Comparison of ENCODE assay signal across 8 cellular contexts in the genomic region with DNA sequence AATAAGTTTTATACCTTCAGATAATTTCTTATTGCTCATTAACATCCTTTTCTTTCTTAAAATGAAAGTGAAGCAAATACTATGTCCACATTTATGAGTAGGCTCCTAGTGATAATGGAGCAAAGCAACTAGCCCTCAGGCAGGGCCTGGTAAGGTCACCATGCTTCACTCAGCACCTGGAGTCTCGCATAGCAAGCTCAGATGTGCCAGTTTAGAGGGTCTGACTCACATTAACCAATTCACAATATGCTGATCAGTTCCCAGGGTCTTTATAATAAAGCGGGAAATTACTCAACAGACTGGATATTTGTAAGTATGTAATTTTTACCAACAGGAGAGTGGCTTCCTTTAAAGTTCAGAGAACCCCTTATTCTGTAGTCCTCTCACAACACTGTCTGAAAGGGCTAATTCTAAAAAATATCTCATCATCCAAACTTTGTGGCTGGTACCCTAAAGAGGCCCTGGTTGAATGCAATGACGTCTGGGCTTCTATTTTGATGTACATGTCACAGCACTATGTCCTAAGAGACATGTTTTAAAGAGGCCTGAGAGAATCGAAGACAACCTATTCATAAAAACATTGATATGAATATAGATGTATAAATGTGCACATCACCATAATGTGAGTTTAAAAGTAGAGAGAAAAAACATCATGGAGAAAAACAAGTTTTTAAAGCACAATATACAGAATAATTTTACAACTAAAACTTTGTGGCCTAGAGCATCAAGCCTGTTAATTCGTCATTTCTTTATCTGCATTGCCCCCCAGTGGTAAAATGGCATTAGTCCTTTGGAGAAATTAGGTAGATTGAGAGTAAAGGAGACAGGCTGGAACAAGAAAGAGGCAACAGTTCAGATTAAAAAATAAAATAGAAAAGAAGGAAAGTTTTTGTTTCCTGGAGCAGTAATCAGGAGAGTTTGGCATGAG. TPM values are rescaled to one million over a fixed set of nuclear protein-coding genes. Genes with fewer than 3 reads are reported as not detected.
A peak's percentile ranks its signal among the peaks of the same experiment; 100 is the strongest.
DNase-seq lines count a peak whose midpoint lies in the region; ATAC-seq and TF ChIP-seq lines count a peak whose summit lies in the region.

No MANE protein-coding gene starts in this region.

- no peaks in the 10 kb centered on the region for H3K36me3 Mint-ChIP-seq in activated T-cell treated with anti-CD3 and anti-CD28 coated beads, Interleukin-2, amount 50 U/mL, for 24 hours (ENCODE audit: low read depth)
- H3K36me3 Mint-ChIP-seq in glutamatergic neuron (ENCODE audit: unreplicated experiment), result peaks cover 7% of the 10 kb centered on the region

- H3K27me3 ChIP-seq in suprapubic skin, result no peaks in the 10 kb centered on the region

- no peak overlapping the region for H3K4me3 ChIP-seq in suprapubic skin

- TF ChIP-seq POLR2A in suprapubic skin (IDR thresholded peaks at IDR 0.05), result no peak

- H3K27me3 Mint-ChIP-seq in activated T-cell treated with anti-CD3 and anti-CD28 coated beads, Interleukin-2, amount 50 U/mL, for 24 hours, result no peaks in the 10 kb centered on the region
- H3K27me3 Mint-ChIP-seq in glutamatergic neuron (ENCODE audit: unreplicated experiment), result no peaks in the 10 kb centered on the region
- H3K27me3 Mint-ChIP-seq in stimulated activated naive CD8-positive, alpha-beta T cell treated with anti-CD3 and anti-CD28 coated beads, Interleukin-15, amount 100 ng/mL, for 72 hours, result peaks cover 18% of the 10 kb centered on the region

- peak overlapping the region; percentile 82 for H3K27ac Mint-ChIP-seq in activated T-cell treated with anti-CD3 and anti-CD28 coated beads, Interleukin-2, amount 50 U/mL, for 24 hours
- no peak overlapping the region for H3K27ac Mint-ChIP-seq in glutamatergic neuron (ENCODE audit: unreplicated experiment)
- H3K27ac Mint-ChIP-seq in stimulated activated naive CD8-positive, alpha-beta T cell treated with anti-CD3 and anti-CD28 coated beads, Interleukin-15, amount 100 ng/mL, for 72 hours, result peak overlapping the region in 1 of 2 donors; percentile 92

- H3K4me1 Mint-ChIP-seq in activated T-cell treated with anti-CD3 and anti-CD28 coated beads, Interleukin-2, amount 50 U/mL, for 24 hours (ENCODE audit: low read depth), result peaks cover 48% of the 10 kb centered on the region
- H3K4me1 Mint-ChIP-seq in glutamatergic neuron (ENCODE audit: low read depth, unreplicated experiment), result no peaks in the 10 kb centered on the region
- peaks cover 32% of the 10 kb centered on the region for H3K4me1 Mint-ChIP-seq in stimulated activated naive CD8-positive, alpha-beta T cell treated with anti-CD3 and anti-CD28 coated beads, Interleukin-15, amount 100 ng/mL, for 72 hours

- H3K9me3 ChIP-seq in suprapubic skin, result no peaks in the 10 kb centered on the region

- TF ChIP-seq EP300 in suprapubic skin (IDR thresholded peaks at IDR 0.05), result no peak

- no peaks in the 10 kb centered on the region for H3K9me3 Mint-ChIP-seq in activated T-cell treated with anti-CD3 and anti-CD28 coated beads, Interleukin-2, amount 50 U/mL, for 24 hours
- H3K9me3 Mint-ChIP-seq in glutamatergic neuron (ENCODE audit: unreplicated experiment), result no peaks in the 10 kb centered on the region
- peaks cover 0 to 6% of the 10 kb centered on the region in 2 donors for H3K9me3 Mint-ChIP-seq in stimulated activated naive CD8-positive, alpha-beta T cell treated with anti-CD3 and anti-CD28 coated beads, Interleukin-15, amount 100 ng/mL, for 72 hours

- ATAC-seq in GM21723 (IDR thresholded peaks at IDR 0.05; ENCODE audit: unreplicated experiment), result peak; percentile 67
- ATAC-seq in stimulated activated naive CD8-positive, alpha-beta T cell treated with anti-CD3 and anti-CD28 coated beads, Interleukin-15, amount 100 ng/mL, for 72 hours, result peak; percentile 44

- WGBS in suprapubic skin, result 62% methylated on average over 5 of the region's 5 CpGs

- no peaks in the 10 kb centered on the region for H3K4me1 ChIP-seq in suprapubic skin

- DNase-seq in NCI-H510A treated with DMSO at 0.1 percent for 48 hours (lab: John Stamatoyannopoulos, UW) (peak; percentile 1), NCI-H510A (lab: John Stamatoyannopoulos, UW) (no peak), NCI-H1417 (lab: John Stamatoyannopoulos, UW) (peak in 2 of 3 experiments; percentile 30 to 77), glutamatergic neuron (no peak), suprapubic skin (ENCODE audit: low spot score in 2 of 2) (no peak)
- no peak for DNase-seq in activated T-cell treated with anti-CD3 and anti-CD28 coated beads, Interleukin-2, amount 50 U/mL, for 24 hours
- DNase-seq in stimulated activated naive CD8-positive, alpha-beta T cell treated with anti-CD3 and anti-CD28 coated beads, Interleukin-15, amount 100 ng/mL, for 72 hours, result peak; percentile 32 to 36

- H3K4me3 Mint-ChIP-seq in activated T-cell treated with anti-CD3 and anti-CD28 coated beads, Interleukin-2, amount 50 U/mL, for 24 hours, result peak overlapping the region; percentile 11
- H3K4me3 Mint-ChIP-seq in glutamatergic neuron (ENCODE audit: unreplicated experiment), result no peak overlapping the region
- H3K4me3 Mint-ChIP-seq in stimulated activated naive CD8-positive, alpha-beta T cell treated with anti-CD3 and anti-CD28 coated beads, Interleukin-15, amount 100 ng/mL, for 72 hours, result peak overlapping the region; percentile 0 to 67

- TF ChIP-seq CTCF in glutamatergic neuron (IDR thresholded peaks at IDR 0.05; ENCODE audit: partially characterized antibody, unreplicated experiment) (peak; percentile 22), suprapubic skin (IDR thresholded peaks at IDR 0.05) (no peak)

- no peak overlapping the region for H3K27ac ChIP-seq in suprapubic skin

- no peaks in the 10 kb centered on the region for H3K36me3 ChIP-seq in suprapubic skin

RNA-seq across cellular contexts. Expression of gene IL21, which starts 44.3 kb away (rescaled TPM):
- total RNA-seq in glutamatergic neuron (ENCODE audit: unreplicated experiment), result not detected
- not detected for total RNA-seq in suprapubic skin

Comparison
In these comparisons a context has a peak if more than half of its experiments do, and no peak if none do; other contexts are left out.
1. DNase-seq: peak in NCI-H510A treated with DMSO at 0.1 percent for 48 hours (single experiment), NCI-H1417 (2 of 3) and stimulated activated naive CD8-positive, alpha-beta T cell treated with anti-CD3 and anti-CD28 coated beads, Interleukin-15, amount 100 ng/mL, for 72 hours (2 of 2); none in NCI-H510A (single experiment), activated T-cell treated with anti-CD3 and anti-CD28 coated beads, Interleukin-2, amount 50 U/mL, for 24 hours (single experiment), glutamatergic neuron (single experiment) and suprapubic skin (0 of 2).